ENCODE assay signal across 2 cellular contexts in genomic region chr11:27541790-27542189, GRCh38.
TF ChIP-seq lines count a peak whose summit lies in the region.

No MANE protein-coding gene starts in this region.

TF ChIP-seq in HepG2, 621 proteins besides CTCF, POLR2A, EP300 and RAD21:
- TF ChIP-seq SSRP1 (CRISPR knock-in tag; IDR thresholded peaks at IDR 0.05) = no peak
- TF ChIP-seq CEBPB (IDR thresholded peaks at IDR 0.05; ENCODE audit: borderline replicate concordance, low read depth, low read length) = peak; percentile 54; the same call in 1 of the 2 replicates

TF ChIP-seq in K562, 482 proteins besides CTCF, POLR2A, EP300 and RAD21:
- TF ChIP-seq CEBPB (tag; IDR thresholded peaks at IDR 0.05) (peak; percentile 64), ZNF780A (CRISPR knock-in tag; IDR thresholded peaks at IDR 0.05) (no peak), CEBPG (CRISPR knock-in tag; IDR thresholded peaks at IDR 0.05) (no peak), CEBPG (tag; conservative IDR thresholded peaks at IDR 0.05 in 1 of 2, IDR thresholded peaks at IDR 0.05 in 1 of 2) (peak in 1 of 2 experiments; percentile 39; a peak in 1 of 4 replicates)
